In the genomic region with DNA sequence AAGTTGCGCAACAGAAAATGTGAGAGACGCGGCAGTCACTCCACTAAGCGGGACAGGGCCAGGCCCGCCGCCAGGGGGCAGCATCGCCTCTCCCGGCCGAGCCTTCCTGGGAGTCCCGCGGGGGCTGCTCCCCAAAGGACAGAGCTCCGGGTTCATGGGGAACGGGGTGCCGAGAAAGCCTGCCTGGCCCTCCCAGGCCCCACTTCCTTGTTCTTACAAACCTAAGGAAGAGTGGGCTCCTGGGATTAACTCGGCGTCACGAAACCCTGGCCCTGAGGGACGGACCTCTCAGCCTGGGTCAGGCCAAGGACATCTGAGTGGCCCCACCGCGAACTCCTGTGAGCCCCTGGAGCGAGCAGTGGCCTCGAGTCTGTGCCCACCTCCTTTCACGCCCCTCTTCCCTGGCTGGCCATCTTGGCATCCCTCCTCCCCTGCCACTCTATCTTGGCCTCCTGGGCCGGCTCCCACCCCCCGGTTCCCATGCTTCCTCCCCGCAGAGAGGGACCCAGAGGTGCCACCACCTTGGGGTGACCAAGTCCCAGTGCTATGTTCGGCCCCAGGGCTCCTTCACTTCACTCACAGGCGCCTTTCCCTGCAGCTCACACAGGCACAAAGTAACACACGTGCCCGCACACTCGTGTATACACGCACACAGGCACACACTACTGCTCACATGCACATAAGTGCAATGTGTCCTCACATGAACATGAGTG, we compare ENCODE assay signal across 8 cellular contexts.
A peak's percentile ranks its signal among the peaks of the same experiment; 100 is the strongest.
DNase-seq lines count a peak whose midpoint lies in the region; ATAC-seq and TF ChIP-seq lines count a peak whose summit lies in the region.

No MANE protein-coding gene starts in this region.

- H3K27me3 ChIP-seq in MM.1S (replicated peaks; ENCODE audit: insufficient read depth, low read length) = peaks cover 77% of the 10 kb centered on the region

- H3K36me3 Mint-ChIP-seq in brain = no peaks in the 10 kb centered on the region

- H3K9ac ChIP-seq in MM.1S (ENCODE audit: low read length) = no peak overlapping the region

- H3K79me2 ChIP-seq in MM.1S (ENCODE audit: low read length) = no peaks in the 10 kb centered on the region

- H3K9me3 Mint-ChIP-seq in brain = peaks cover 0 to 8% (median 0%) of the 10 kb centered on the region in 5 experiments

- no peaks in the 10 kb centered on the region for H3K9me3 ChIP-seq in MM.1S (replicated peaks; ENCODE audit: insufficient read depth, low read length)

- no peak overlapping the region for H3K4me3 Mint-ChIP-seq in brain

- peak; percentile 89 for TF ChIP-seq CTCF in MM.1S (IDR thresholded peaks at IDR 0.05; ENCODE audit: low read length)
- peak; percentile 98 for TF ChIP-seq CTCF in VCaP (conservative IDR thresholded peaks at IDR 0.05)
- TF ChIP-seq CTCF in brain (conservative IDR thresholded peaks at IDR 0.05) = peak; percentile 96 to 99

- no peaks in the 10 kb centered on the region for H4K20me1 ChIP-seq in MM.1S (ENCODE audit: insufficient read depth, low read length)

- no peaks in the 10 kb centered on the region for H3K36me3 ChIP-seq in MM.1S (replicated peaks; ENCODE audit: insufficient read depth, low read length)

- no peak overlapping the region for H2AFZ ChIP-seq in MM.1S (ENCODE audit: low read length)

- DNase-seq in Daoy (ENCODE audit: low read depth) (peak; percentile 75), MM.1S (peak; percentile 57), iris pigment epithelial cell (ENCODE audit: low read depth) (peak; percentile 53), NCI-H2029 treated with DMSO at 0.1 percent for 48 hours (lab: John Stamatoyannopoulos, UW) (no peak)
- peak; percentile 48 to 60 for DNase-seq in stimulated activated CD4-positive, alpha-beta T cell treated with anti-CD3 and anti-CD28 coated beads, Interleukin-15, amount 100 ng/mL, for 48 hours (ENCODE audit: low read depth in 2 of 2)

- H3K27me3 Mint-ChIP-seq in brain = peaks cover 23% of the 10 kb centered on the region

- H3K4me3 ChIP-seq in MM.1S (ENCODE audit: low read length) = no peak overlapping the region

- H3K27ac ChIP-seq in MM.1S (ENCODE audit: low read length) (no peak overlapping the region), VCaP (no peak overlapping the region)

- no peaks in the 10 kb centered on the region for H3K9me2 ChIP-seq in MM.1S (replicated peaks; ENCODE audit: insufficient read depth, low read length)

- ATAC-seq in GM18861 (IDR thresholded peaks at IDR 0.05; ENCODE audit: unreplicated experiment) = no peak

- H3K4me2 ChIP-seq in MM.1S (ENCODE audit: low read depth, low read length) = peak overlapping the region; percentile 13; the same call in 1 of the 2 replicates

- H3K4me1 ChIP-seq in MM.1S (ENCODE audit: low read length) = no peaks in the 10 kb centered on the region

- H3K27ac Mint-ChIP-seq in brain = peak overlapping the region in 1 of 5 experiments; percentile 57

- H3K4me1 Mint-ChIP-seq in brain = peaks cover 7% of the 10 kb centered on the region

- H3F3A ChIP-seq in MM.1S (ENCODE audit: insufficient read depth, low read length) = no peaks in the 10 kb centered on the region
